Comparison of ENCODE assay signal across 10 cellular contexts in the genomic region with DNA sequence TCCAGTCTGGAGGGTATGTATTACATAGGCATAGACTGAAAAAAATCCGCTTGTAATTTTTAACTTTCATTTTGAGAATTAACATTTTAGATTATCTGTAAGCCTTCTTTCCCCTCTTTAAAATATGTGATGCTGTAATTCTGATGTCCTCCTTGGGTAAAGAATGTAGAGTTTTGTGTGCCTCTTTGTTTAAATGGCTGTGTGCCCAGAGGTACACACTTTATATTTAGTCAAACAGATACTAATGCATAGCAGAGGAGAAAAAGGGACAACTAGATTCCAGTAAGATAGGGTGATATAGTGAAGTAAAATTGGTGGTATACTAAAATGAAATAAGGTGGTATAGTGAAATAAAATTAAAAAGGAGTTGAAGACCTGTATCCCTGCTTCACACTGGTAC. TPM values are rescaled to one million over a fixed set of nuclear protein-coding genes. Genes with fewer than 3 reads are reported as not detected.
DNase-seq lines count a peak whose midpoint lies in the region; ATAC-seq and TF ChIP-seq lines count a peak whose summit lies in the region.
"Had no signal": no experiment of that assay in that cellular context is flagged by ENCODE, and none has a peak within 500 bp of the region (broad histone marks: within the 10 kb centered on the region; RNA-seq: fewer than 3 reads in every experiment).

No MANE protein-coding gene starts in this region.

- H3K4me1 ChIP-seq in heart left ventricle (peaks cover 3 to 81% (median 53%) of the 10 kb centered on the region in 12 donors), right atrium auricular region (peaks cover 0 to 40% of the 10 kb centered on the region in 2 donors), iPS-18a (ENCODE audit: control insufficient read depth, low read depth, low read length) (peaks cover 11% of the 10 kb centered on the region), subcutaneous abdominal adipose tissue (ENCODE audit: control insufficient read depth in 5 of 5, insufficient read depth in 5 of 5, low read length in 5 of 5) (peaks cover 5 to 35% (median 31%) of the 10 kb centered on the region in 5 donors)

- DNase-seq in heart left ventricle (no peak), right atrium auricular region (ENCODE audit: low spot score) (no peak), H4 (ENCODE audit: low spot score) (no peak)
- DNase-seq in activated CD8-positive, alpha-beta T cell treated with anti-CD3 and anti-CD28 coated beads for 36 hours = no peak
- DNase-seq in stimulated activated CD8-positive, alpha-beta memory T cell treated with anti-CD3 and anti-CD28 coated beads, Interleukin-4, amount 100 ng/mL, for 48 hours = no peak
- DNase-seq: NCI-H2227 treated with DMSO at 0.1 percent for 48 hours, WERI-Rb-1 had no signal

- 86 to 96% (median 92%) methylated on average over 1 of the region's 1 CpG for WGBS in heart left ventricle, 4 donors

- CTCF ChIA-PET in activated CD8-positive, alpha-beta T cell treated with anti-CD3 and anti-CD28 coated beads for 36 hours (lab: Charles Lee) = interaction anchor here (2.0 kb wide), 1 partner anchor 346 kb away, joined by 6 read pairs; no protein-coding TSS in a partner anchor

- intact Hi-C loops in heart left ventricle (cut with DNase I) = no loop called here
- intact Hi-C loops in activated CD8-positive, alpha-beta T cell treated with anti-CD3 and anti-CD28 coated beads for 36 hours (cut with micrococcal nuclease) = no loop called here

- POLR2A ChIA-PET in activated CD8-positive, alpha-beta T cell treated with anti-CD3 and anti-CD28 coated beads for 36 hours (lab: Charles Lee) = interaction anchor here (1.2 to 2.1 kb wide), 2 partner anchors 8 to 20 kb away, joined by 7 to 9 read pairs; no protein-coding TSS in a partner anchor

- peaks cover 34% of the 10 kb centered on the region for H3K36me3 Mint-ChIP-seq in activated CD8-positive, alpha-beta T cell treated with anti-CD3 and anti-CD28 coated beads for 36 hours (ENCODE audit: low read depth)

- H3K27ac ChIP-seq in heart left ventricle = peak overlapping the region in 4 of 12 donors; percentile 87 to 96 (median 92)
- H3K27ac ChIP-seq in right atrium auricular region = peak overlapping the region in 1 of 2 donors; percentile 92
- H3K27ac ChIP-seq in iPS-18a (ENCODE audit: low read length) = no peak overlapping the region
- no peak overlapping the region for H3K27ac ChIP-seq in subcutaneous abdominal adipose tissue (ENCODE audit: low read depth, low read length)

- peaks cover 58% of the 10 kb centered on the region for H3K4me1 Mint-ChIP-seq in activated CD8-positive, alpha-beta T cell treated with anti-CD3 and anti-CD28 coated beads for 36 hours (ENCODE audit: low read depth)

- H3K4me3 ChIP-seq in heart left ventricle (peak overlapping the region in 8 of 12 donors; percentile 70 to 94 (median 85)), right atrium auricular region (peak overlapping the region in 1 of 2 donors; percentile 88), iPS-18a (ENCODE audit: low read length) (peak overlapping the region; percentile 79), subcutaneous abdominal adipose tissue (ENCODE audit: low read depth in 1 of 5, low read length in 5 of 5) (peak overlapping the region in 3 of 5 donors; percentile 87 to 98 (median 93))

- H3K36me3 ChIP-seq in heart left ventricle (peaks cover 0 to 9% (median 2%) of the 10 kb centered on the region in 9 donors), right atrium auricular region (no peaks in the 10 kb centered on the region), iPS-18a (ENCODE audit: control insufficient read depth, low read depth, low read length) (no peaks in the 10 kb centered on the region), subcutaneous abdominal adipose tissue (ENCODE audit: control insufficient read depth in 5 of 5, insufficient read depth in 5 of 5, low read length in 5 of 5) (peaks cover 0 to 5% (median 4%) of the 10 kb centered on the region in 5 donors)

- no peak for ATAC-seq in heart left ventricle
- ATAC-seq in activated CD8-positive, alpha-beta T cell treated with anti-CD3 and anti-CD28 coated beads for 36 hours = no peak
- no peak for ATAC-seq in GM19023 (IDR thresholded peaks at IDR 0.05; ENCODE audit: unreplicated experiment)

- TF ChIP-seq POLR2A in heart left ventricle (IDR thresholded peaks at IDR 0.05) = no peak

- H3K27me3 Mint-ChIP-seq in activated CD8-positive, alpha-beta T cell treated with anti-CD3 and anti-CD28 coated beads for 36 hours = no peaks in the 10 kb centered on the region

- H3K9me3 Mint-ChIP-seq in activated CD8-positive, alpha-beta T cell treated with anti-CD3 and anti-CD28 coated beads for 36 hours = no peaks in the 10 kb centered on the region

- H3K27ac Mint-ChIP-seq in activated CD8-positive, alpha-beta T cell treated with anti-CD3 and anti-CD28 coated beads for 36 hours = peak overlapping the region; percentile 100

- H3K27me3 ChIP-seq in heart left ventricle (no peaks in the 10 kb centered on the region), right atrium auricular region (no peaks in the 10 kb centered on the region), iPS-18a (ENCODE audit: control insufficient read depth, insufficient read depth, low read length) (no peaks in the 10 kb centered on the region), subcutaneous abdominal adipose tissue (ENCODE audit: control insufficient read depth in 5 of 5, insufficient read depth in 4 of 5, low read length in 5 of 5) (no peaks in the 10 kb centered on the region)

- peak overlapping the region; percentile 99 for H3K4me3 Mint-ChIP-seq in activated CD8-positive, alpha-beta T cell treated with anti-CD3 and anti-CD28 coated beads for 36 hours

- H3K9ac ChIP-seq in iPS-18a (ENCODE audit: low read length) = peak overlapping the region; percentile 88
- peak overlapping the region in 4 of 5 donors; percentile 11 to 100 (median 98) for H3K9ac ChIP-seq in subcutaneous abdominal adipose tissue (ENCODE audit: low read length in 5 of 5)

- no peaks in the 10 kb centered on the region for H3K9me3 ChIP-seq in heart left ventricle
- no peaks in the 10 kb centered on the region for H3K9me3 ChIP-seq in right atrium auricular region
- H3K9me3 ChIP-seq in iPS-18a (ENCODE audit: control insufficient read depth, low read depth, low read length) = no peaks in the 10 kb centered on the region
- no peaks in the 10 kb centered on the region for H3K9me3 ChIP-seq in subcutaneous abdominal adipose tissue (ENCODE audit: control insufficient read depth in 5 of 5, low read length in 5 of 5)

- no peak for TF ChIP-seq CTCF in heart left ventricle (IDR thresholded peaks at IDR 0.05)
- TF ChIP-seq CTCF in right atrium auricular region (IDR thresholded peaks at IDR 0.05) = no peak
- TF ChIP-seq CTCF in activated CD8-positive, alpha-beta T cell treated with anti-CD3 and anti-CD28 coated beads for 36 hours (IDR thresholded peaks at IDR 0.05) = no peak

RNA-seq across cellular contexts. Expression of a gene that starts 1.3 kb away (rescaled TPM):
- total RNA-seq in heart left ventricle (10 to 100 TPM; 29.1 to 56.0 (median 48.2) TPM), right atrium auricular region (10 to 100 TPM; 32.2 to 36.7 TPM)
- polyA plus RNA-seq in heart left ventricle = 10 to 100 TPM; 11.7 to 15.1 TPM
- total RNA-seq in activated CD8-positive, alpha-beta T cell treated with anti-CD3 and anti-CD28 coated beads for 36 hours = 10 to 100 TPM; 38.0 to 39.6 TPM
- 30.1 and 63.3 TPM in 2 replicates for total RNA-seq in H4 (2014; rRNA removed; shearing (Covaris generic))

RNA-seq across cellular contexts. Expression of a gene that starts 49.7 kb away (rescaled TPM):
- total RNA-seq in heart left ventricle = under 1 TPM in 1 of 9 donors, not detected in 8; 0.77 TPM
- polyA plus RNA-seq in heart left ventricle = not detected
- total RNA-seq in right atrium auricular region = not detected
- total RNA-seq in activated CD8-positive, alpha-beta T cell treated with anti-CD3 and anti-CD28 coated beads for 36 hours = not detected
- total RNA-seq in H4 (2014; rRNA removed; shearing (Covaris generic)) = not detected in 2 replicates
